ENCODE assay signal across 25 cellular contexts in genomic region chr20:61476956-61477355, GRCh38.
"Had no signal": no experiment of that assay in that cellular context is flagged by ENCODE, and none has a peak within 500 bp of the region (broad histone marks: within the 10 kb centered on the region; RNA-seq: fewer than 3 reads in every experiment).

No MANE protein-coding gene starts in this region.

- ATAC-seq: esophagus mucosa, gastrocnemius medialis, left lobe of liver, mucosa of descending colon, psoas muscle had no signal

- H3K4me1 Mint-ChIP-seq: memory B cell; naive B cell; stimulated activated effector memory CD8-positive, alpha-beta T cell treated with anti-CD3 and anti-CD28 coated beads, Interleukin-12 subunit alpha, Interleukin-12 subunit beta, amount 100 ng/mL, for 72 hours had no signal

- H3K36me3 Mint-ChIP-seq: memory B cell; stimulated activated effector memory CD8-positive, alpha-beta T cell treated with anti-CD3 and anti-CD28 coated beads, Interleukin-12 subunit alpha, Interleukin-12 subunit beta, amount 100 ng/mL, for 72 hours; type B pancreatic cell had no signal

- H3K27me3 Mint-ChIP-seq: dendritic cell treated with granulocyte-macrophage colony-stimulating factor and Interleukin-4, amounts not matched to agents 40 ng/mL and 50 ng/mL, for 4 days had no signal

- DNase-seq: colonic mucosa; effector CD8-positive, alpha-beta T cell; endodermal cell; foreskin fibroblast; gastrocnemius medialis; head of caudate nucleus; kidney; mucosa of descending colon; naive B cell; psoas muscle; right cardiac atrium; sigmoid colon; stimulated activated CD4-positive, alpha-beta T cell treated with anti-CD3 and anti-CD28 coated beads, Interleukin-2, amount 100 ng/mL, for 24 hours; stimulated activated CD4-positive, alpha-beta T cell treated with anti-CD3 and anti-CD28 coated beads, Interleukin-4, amount 100 ng/mL, for 24 hours; stimulated activated naive CD4-positive, alpha-beta T cell treated with Interleukin-2 at 50 U/mL for 16 hours; stomach; thyroid gland had no signal

- H3K27ac ChIP-seq: colonic mucosa, epithelial cell of prostate, gastrocnemius medialis, psoas muscle, sigmoid colon, stomach, thyroid gland had no signal

- H3K9me3 ChIP-seq: colonic mucosa, gastrocnemius medialis, mucosa of descending colon, psoas muscle, thyroid gland had no signal

- H3K4me1 ChIP-seq: colonic mucosa, gastrocnemius medialis, psoas muscle, sigmoid colon, stomach, thyroid gland had no signal

- H3K27me3 ChIP-seq: colonic mucosa, gastrocnemius medialis, thyroid gland had no signal

- H3K27ac Mint-ChIP-seq: dendritic cell treated with granulocyte-macrophage colony-stimulating factor and Interleukin-4, amounts not matched to agents 40 ng/mL and 50 ng/mL, for 4 days; endodermal cell; memory B cell; naive B cell; stimulated activated effector memory CD8-positive, alpha-beta T cell treated with anti-CD3 and anti-CD28 coated beads, Interleukin-12 subunit alpha, Interleukin-12 subunit beta, amount 100 ng/mL, for 72 hours; type B pancreatic cell had no signal

- H3K4me3 ChIP-seq: colonic mucosa, gastrocnemius medialis, lung, mucosa of descending colon, psoas muscle, sigmoid colon, stomach, thyroid gland had no signal

- H3K36me3 ChIP-seq: colonic mucosa, gastrocnemius medialis, sigmoid colon, stomach, thyroid gland had no signal

- H3K4me3 Mint-ChIP-seq: dendritic cell treated with granulocyte-macrophage colony-stimulating factor and Interleukin-4, amounts not matched to agents 40 ng/mL and 50 ng/mL, for 4 days; endodermal cell; memory B cell; naive B cell; stimulated activated effector memory CD8-positive, alpha-beta T cell treated with anti-CD3 and anti-CD28 coated beads, Interleukin-12 subunit alpha, Interleukin-12 subunit beta, amount 100 ng/mL, for 72 hours; type B pancreatic cell had no signal
